Comparison of ENCODE assay signal across 8 cellular contexts in genomic region chr3:114176487-114176886, GRCh38. TPM values are rescaled to one million over a fixed set of nuclear protein-coding genes. Genes with fewer than 3 reads are reported as not detected.
"Had no signal": no experiment of that assay in that cellular context is flagged by ENCODE, and none has a peak within 500 bp of the region (broad histone marks: within the 10 kb centered on the region; RNA-seq: fewer than 3 reads in every experiment).

No MANE protein-coding gene starts in this region.

- DNase-seq: GOT3, H9, HCEC 1CT, KBM-7 had no signal

- H3K9me3 Mint-ChIP-seq: H9, IgD-negative memory B cell had no signal

- H3K4me3 Mint-ChIP-seq: H9, IgD-negative memory B cell had no signal

- ATAC-seq: HepG2 had no signal

- H3K27ac ChIP-seq: HL-60 had no signal

- H3K27ac Mint-ChIP-seq: H9, IgD-negative memory B cell had no signal

RNA-seq across cellular contexts. Expression of gene DRD3, which starts 2.4 kb away (rescaled TPM):
- total RNA-seq: H9, HepG2, HT1080 had no signal
- polyA plus RNA-seq: HepG2, IgD-negative memory B cell had no signal
